Comparison of ENCODE assay signal across 14 cellular contexts in the genomic region with DNA sequence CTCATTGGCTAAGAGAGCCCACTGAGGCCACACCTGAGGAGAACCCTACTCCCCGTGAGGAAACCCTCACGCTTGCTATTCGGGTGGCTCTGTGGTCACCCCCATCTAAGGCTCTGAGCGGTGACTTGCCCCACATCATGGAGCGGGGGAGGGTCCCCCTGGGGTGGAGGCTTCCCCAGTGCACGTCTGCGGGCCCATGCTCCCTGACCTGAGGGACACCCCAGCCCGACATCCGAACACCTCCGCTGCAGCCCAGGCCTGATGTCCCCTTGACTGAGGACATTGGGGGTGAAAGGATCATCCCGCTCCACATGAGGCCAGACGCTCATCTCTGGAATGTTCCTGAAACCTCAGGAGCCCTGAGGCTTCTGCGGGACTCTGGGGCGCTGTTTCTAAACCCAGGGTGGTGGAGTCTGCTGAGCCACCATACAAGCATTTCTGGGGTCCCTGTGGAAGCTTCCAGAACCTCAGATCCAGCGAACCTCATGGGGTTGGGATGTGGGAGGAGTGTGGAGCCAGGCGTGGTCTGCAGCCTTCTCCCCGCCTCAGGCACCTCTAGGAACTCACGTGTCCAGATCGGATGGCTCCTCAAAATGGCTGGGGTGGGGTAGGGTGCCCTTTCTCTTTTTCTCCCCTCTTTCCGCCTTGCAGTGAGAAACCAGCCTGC. TPM values are rescaled to one million over a fixed set of nuclear protein-coding genes. Genes with fewer than 3 reads are reported as not detected.
DNase-seq lines count a peak whose midpoint lies in the region; ATAC-seq and TF ChIP-seq lines count a peak whose summit lies in the region.
"Had no signal": no experiment of that assay in that cellular context is flagged by ENCODE, and none has a peak within 500 bp of the region (broad histone marks: within the 10 kb centered on the region; RNA-seq: fewer than 3 reads in every experiment).

No MANE protein-coding gene starts in this region.

- peak overlapping the region; percentile 38 for H3K27ac ChIP-seq in left ventricle myocardium inferior (replicated peaks)
- H3K27ac ChIP-seq in cingulate gyrus (ENCODE audit: low read depth, low read length): peak overlapping the region; percentile 7
- peak overlapping the region; percentile 61 for H3K27ac ChIP-seq in urinary bladder (ENCODE audit: low read depth)
- H3K27ac ChIP-seq: foreskin keratinocyte had no signal

- TF ChIP-seq CTCF in left ventricle myocardium inferior (IDR thresholded peaks at IDR 0.05; ENCODE audit: borderline replicate concordance): no peak
- TF ChIP-seq CTCF in nephron progenitor cell (IDR thresholded peaks at IDR 0.05): no peak

- H3K9me3 Mint-ChIP-seq in nephron progenitor cell: no peaks in the 10 kb centered on the region
- H3K9me3 Mint-ChIP-seq: CD4-positive, alpha-beta T cell had no signal

- WGBS in urinary bladder: 74% methylated on average over 20 of the region's 20 CpGs

- DNase-seq in left ventricle myocardium inferior (no peak), Right ventricle myocardium superior (no peak), nephron progenitor cell (no peak), glomerular visceral epithelial cell (ENCODE audit: extremely low spot score) (no peak)
- DNase-seq in stimulated activated CD4-positive, alpha-beta T cell treated with anti-CD3 and anti-CD28 coated beads, Interleukin-1b, Interleukin-23, amount 100 ng/mL, for 48 hours: no peak
- DNase-seq: activated naive CD8-positive, alpha-beta T cell treated with anti-CD3 and anti-CD28 coated beads, Interleukin-2, amount 10 ng/mL, durations not matched to agents 7 days and 5 days; CD4-positive, alpha-beta T cell; foreskin keratinocyte; GOT3; NCI-H1436 treated with DMSO at 0.1 percent for 48 hours had no signal

- peaks cover 97% of the 10 kb centered on the region for H3K36me3 ChIP-seq in left ventricle myocardium inferior
- H3K36me3 ChIP-seq in urinary bladder (ENCODE audit: insufficient read depth): no peaks in the 10 kb centered on the region

- peak overlapping the region; percentile 79 for H3K27ac Mint-ChIP-seq in nephron progenitor cell
- H3K27ac Mint-ChIP-seq: activated naive CD8-positive, alpha-beta T cell treated with anti-CD3 and anti-CD28 coated beads, Interleukin-2, amount 10 ng/mL, durations not matched to agents 7 days and 5 days; CD4-positive, alpha-beta T cell had no signal

- peaks cover 38% of the 10 kb centered on the region for H3K36me3 Mint-ChIP-seq in nephron progenitor cell (ENCODE audit: low read depth)

- peaks cover 15% of the 10 kb centered on the region for H3K4me1 Mint-ChIP-seq in nephron progenitor cell

- H3K4me3 Mint-ChIP-seq in nephron progenitor cell: no peak overlapping the region
- H3K4me3 Mint-ChIP-seq: activated naive CD8-positive, alpha-beta T cell treated with anti-CD3 and anti-CD28 coated beads, Interleukin-2, amount 10 ng/mL, durations not matched to agents 7 days and 5 days; CD4-positive, alpha-beta T cell had no signal

- ATAC-seq in Right ventricle myocardium superior (ENCODE audit: poor library complexity): no peak
- ATAC-seq in GM18498 (IDR thresholded peaks at IDR 0.05; ENCODE audit: unreplicated experiment): no peak
- ATAC-seq: foreskin keratinocyte, GM12878 had no signal

- H3K27me3 Mint-ChIP-seq in nephron progenitor cell (ENCODE audit: low read depth, poor library complexity): no peaks in the 10 kb centered on the region
- H3K27me3 Mint-ChIP-seq: activated naive CD8-positive, alpha-beta T cell treated with anti-CD3 and anti-CD28 coated beads, Interleukin-2, amount 10 ng/mL, durations not matched to agents 7 days and 5 days; CD4-positive, alpha-beta T cell had no signal

- H3K27me3 ChIP-seq in left ventricle myocardium inferior (ENCODE audit: low read depth): no peaks in the 10 kb centered on the region
- H3K27me3 ChIP-seq: foreskin keratinocyte had no signal

- peaks cover 15% of the 10 kb centered on the region for H3K4me1 ChIP-seq in left ventricle myocardium inferior
- H3K4me1 ChIP-seq in urinary bladder (ENCODE audit: insufficient read depth): no peaks in the 10 kb centered on the region
- H3K4me1 ChIP-seq: foreskin keratinocyte had no signal

- no peaks in the 10 kb centered on the region for H3K9me3 ChIP-seq in left ventricle myocardium inferior (replicated peaks)

- H3K4me3 ChIP-seq in left ventricle myocardium inferior (peak overlapping the region; percentile 22), urinary bladder (ENCODE audit: low read depth, low read length) (peak overlapping the region; percentile 31)
- H3K4me3 ChIP-seq: GM12878 had no signal

- intact Hi-C loops in left ventricle myocardium inferior (cut with micrococcal nuclease) (no loop called here), Right ventricle myocardium superior (cut with DNase I) (no loop called here)

RNA-seq across cellular contexts. Expression of gene TMED1, which starts 19.9 kb away (rescaled TPM):
- total RNA-seq in left ventricle myocardium inferior: 32.9 TPM
- total RNA-seq in Right ventricle myocardium superior: 30.8 TPM
- total RNA-seq in urinary bladder: 23.5 TPM
- polyA plus RNA-seq in urinary bladder: 41.6 TPM

RNA-seq across cellular contexts. Expression of gene C19orf38, which starts 32.1 kb away (rescaled TPM):
- total RNA-seq in left ventricle myocardium inferior (0.47 TPM), Right ventricle myocardium superior (0.59 TPM), urinary bladder (2.6 TPM)
- polyA plus RNA-seq in urinary bladder: 2.4 TPM
- total RNA-seq: foreskin keratinocyte had no signal

RNA-seq across cellular contexts. Expression of gene CARM1, which starts 55.3 kb away (rescaled TPM):
- total RNA-seq in left ventricle myocardium inferior: 27.2 TPM
- total RNA-seq in Right ventricle myocardium superior: 29.9 TPM
- 19.1 TPM for total RNA-seq in urinary bladder
- 55.7 TPM for polyA plus RNA-seq in urinary bladder

Comparison
In these comparisons a context has a peak if more than half of its experiments do, and no peak if none do; other contexts are left out.
1. H3K27ac ChIP-seq: peak in every context shown above with its lines; median percentile 61 in urinary bladder; 38 in left ventricle myocardium inferior; 7 in cingulate gyrus.